ENCODE assay signal across 18 cellular contexts in the genomic region with DNA sequence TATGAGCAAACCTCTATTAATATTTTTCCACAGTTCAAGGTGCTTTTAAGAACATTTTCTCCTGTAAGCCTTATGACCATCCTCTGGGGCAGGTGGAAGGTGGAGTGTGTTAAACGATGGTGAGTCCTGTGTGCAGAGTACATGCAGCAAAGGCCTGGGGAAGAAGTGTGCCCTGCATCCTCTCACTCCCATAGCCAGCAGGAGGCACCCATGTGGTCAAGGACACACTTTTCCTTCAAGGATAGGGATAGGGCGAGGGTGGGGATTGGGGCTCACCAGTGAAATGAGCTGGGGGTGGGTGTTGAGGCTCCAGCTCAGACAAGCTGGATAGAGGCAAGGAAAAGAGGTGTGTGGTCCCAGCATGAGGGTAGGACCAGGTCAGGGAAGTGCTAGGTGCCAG.
"Had no signal": no experiment of that assay in that cellular context is flagged by ENCODE, and none has a peak within 500 bp of the region (broad histone marks: within the 10 kb centered on the region; RNA-seq: fewer than 3 reads in every experiment).

No MANE protein-coding gene starts in this region.

- H3K27me3 ChIP-seq: dorsolateral prefrontal cortex had no signal

- ATAC-seq: activated CD8-positive, alpha-beta T cell treated with anti-CD3 and anti-CD28 coated beads, Interleukin-2, amount 10 ng/mL, durations not matched to agents 7 days and 5 days; activated T-cell treated with anti-CD3 and anti-CD28 coated beads, Interleukin-2, amount 50 U/mL, for 72 hours; esophagus mucosa; T-cell had no signal

- H3K36me3 ChIP-seq: brain microvascular endothelial cell, WERI-Rb-1 had no signal

- H3K4me3 ChIP-seq: coronary artery, dorsolateral prefrontal cortex had no signal

- DNase-seq: activated CD4-positive, CD25-positive, alpha-beta regulatory T cell; activated CD4-positive, CD25-positive, alpha-beta regulatory T cell treated with anti-CD3 and anti-CD28 coated beads, Interleukin-2, amount 50 U/mL, for 72 hours; activated CD8-positive, alpha-beta memory T cell treated with anti-CD3 and anti-CD28 coated beads, Interleukin-2, amount 50 U/mL, for 48 hours; activated gamma-delta T cell treated with Interleukin-2 at 50 U/mL for 16 hours; activated T-cell treated with anti-CD3 and anti-CD28 coated beads for 4 hours; activated T-cell treated with anti-CD3 and anti-CD28 coated beads, Interleukin-2, amount 50 U/mL, for 24 hours; amniotic stem cell; anterior cingulate cortex; brain microvascular endothelial cell; dorsolateral prefrontal cortex; effector memory CD4-positive, alpha-beta T cell; T-helper 9 cell had no signal

- H3K27ac ChIP-seq: brain microvascular endothelial cell, coronary artery, dorsolateral prefrontal cortex, WERI-Rb-1 had no signal
